In the genomic region with DNA sequence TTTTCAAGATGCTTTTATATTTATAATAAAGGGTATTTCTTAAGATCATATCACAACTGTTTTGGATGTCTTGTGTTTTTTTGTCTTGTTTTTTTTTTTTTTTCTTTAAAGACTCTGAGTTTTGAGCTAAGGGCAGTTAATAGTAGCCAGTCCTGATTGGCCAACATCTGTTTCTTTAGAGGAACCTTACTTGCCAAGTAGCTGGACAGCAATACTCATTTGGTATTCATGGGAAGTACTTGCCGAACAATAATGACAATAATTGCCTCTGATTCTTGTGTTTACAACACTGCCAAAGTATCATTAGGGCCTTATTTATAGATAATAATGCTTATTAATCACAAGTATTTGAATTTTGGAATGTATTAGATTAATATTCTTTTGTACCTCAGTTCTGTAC, we compare ENCODE assay signal across 15 cellular contexts. TPM values are rescaled to one million over a fixed set of nuclear protein-coding genes. Genes with fewer than 3 reads are reported as not detected.
A peak's percentile ranks its signal among the peaks of the same experiment; 100 is the strongest.
DNase-seq lines count a peak whose midpoint lies in the region; ATAC-seq lines count a peak whose summit lies in the region.
"Had no signal": no experiment of that assay in that cellular context is flagged by ENCODE, and none has a peak within 500 bp of the region (broad histone marks: within the 10 kb centered on the region; RNA-seq: fewer than 3 reads in every experiment).

No MANE protein-coding gene starts in this region.

- no peak for ATAC-seq in GM19395 (IDR thresholded peaks at IDR 0.05; ENCODE audit: unreplicated experiment)

- DNase-seq in caudate nucleus (lab: John Stamatoyannopoulos, UW) (no peak), inferior parietal cortex (ENCODE audit: extremely low spot score) (peak; percentile 32), renal cortical epithelial cell (ENCODE audit: low read depth) (peak; percentile 35), NCI-H2029 (lab: John Stamatoyannopoulos, UW) (no peak), NCI-H1417 treated with DMSO at 0.1 percent for 48 hours (lab: John Stamatoyannopoulos, UW) (no peak)
- DNase-seq: ACHN; CD4-positive, alpha-beta T cell; DMS153; DMS79; GDM1; GM23248; HCEC 1CT had no signal

- H3K27ac ChIP-seq in caudate nucleus (ENCODE audit: low read depth, low read length) = peak overlapping the region; percentile 46
- H3K27ac ChIP-seq: C4-2B, GM23248 had no signal

RNA-seq across cellular contexts. Expression of a gene that starts 17.1 kb away (rescaled TPM):
- 32.8 and 81.9 TPM in 2 replicates for total RNA-seq in renal cortical epithelial cell
- total RNA-seq: CD4-positive, alpha-beta T cell; GM23248; HT-29 had no signal

Comparison
In these comparisons a context has a peak if more than half of its experiments do, and no peak if none do; other contexts are left out.
1. DNase-seq: peak in inferior parietal cortex (single experiment) and renal cortical epithelial cell (single experiment); none in caudate nucleus (0 of 61), NCI-H2029 (single experiment) and NCI-H1417 treated with DMSO at 0.1 percent for 48 hours (single experiment).